21 cellular contexts compared by ENCODE assay signal in genomic region chr3:194281306-194281705, GRCh38.
"Had no signal": no experiment of that assay in that cellular context is flagged by ENCODE, and none has a peak within 500 bp of the region (broad histone marks: within the 10 kb centered on the region; RNA-seq: fewer than 3 reads in every experiment).

No MANE protein-coding gene starts in this region.

- H3K4me3 ChIP-seq: SJCRH30, skin epidermis, upper lobe of left lung had no signal

- H3K27me3 ChIP-seq: SJCRH30, upper lobe of left lung had no signal

- ATAC-seq: activated CD4-positive, CD25-positive, alpha-beta regulatory T cell treated with anti-CD3 and anti-CD28 coated beads, Interleukin-2, amount 50 U/mL, for 24 hours; left ventricle myocardium superior; naive thymus-derived CD4-positive, alpha-beta T cell had no signal

- H3K9me3 Mint-ChIP-seq: activated naive CD8-positive, alpha-beta T cell treated with anti-CD3 and anti-CD28 coated beads, Interleukin-2, amount 10 ng/mL, durations not matched to agents 7 days and 5 days; stimulated activated naive CD8-positive, alpha-beta T cell treated with anti-CD3 and anti-CD28 coated beads, Interleukin-15, Interleukin-2, amounts not matched to agents 100 ng/mL and 50 ng/mL, for 24 hours; T-helper 1 cell treated with Interleukin-12 subunit alpha and Interleukin-12 subunit beta and Interleukin-4 antibody, amounts not matched to agents 30 μg/mL and 1 μg/mL, for 36 hours had no signal

- H3K9me3 ChIP-seq: SJCRH30, upper lobe of left lung had no signal

- H3K4me3 Mint-ChIP-seq: activated naive CD8-positive, alpha-beta T cell treated with anti-CD3 and anti-CD28 coated beads, Interleukin-2, amount 10 ng/mL, durations not matched to agents 7 days and 5 days; naive thymus-derived CD4-positive, alpha-beta T cell; stimulated activated naive CD8-positive, alpha-beta T cell treated with anti-CD3 and anti-CD28 coated beads, Interleukin-15, Interleukin-2, amounts not matched to agents 100 ng/mL and 50 ng/mL, for 24 hours; T-helper 1 cell treated with Interleukin-12 subunit alpha and Interleukin-12 subunit beta and Interleukin-4 antibody, amounts not matched to agents 30 μg/mL and 1 μg/mL, for 36 hours had no signal

- DNase-seq: activated CD4-positive, alpha-beta T cell treated with anti-CD3 and anti-CD28 coated beads, Interleukin-2, amount 50 U/mL, for 1 hour; activated naive CD4-positive, alpha-beta T cell treated with Interleukin-2 at 50 U/mL for 16 hours; activated naive CD8-positive, alpha-beta T cell treated with anti-CD3 and anti-CD28 coated beads, Interleukin-2, amount 10 ng/mL, durations not matched to agents 7 days and 5 days; amygdala; caudate nucleus; erythroblast; foreskin melanocyte; hypothalamus; left ventricle myocardium superior; mesenchymal stem cell; naive thymus-derived CD4-positive, alpha-beta T cell; nucleus accumbens; retina; stimulated activated CD4-positive, alpha-beta T cell treated with anti-CD3 and anti-CD28 coated beads, Interleukin-15, amount 100 ng/mL, for 24 hours; stimulated activated CD4-positive, alpha-beta T cell treated with anti-CD3 and anti-CD28 coated beads, Interleukin-2, amount 100 ng/mL, for 48 hours; upper lobe of left lung had no signal

- H3K27ac ChIP-seq: SJCRH30, upper lobe of left lung had no signal

- H3K27ac Mint-ChIP-seq: activated naive CD8-positive, alpha-beta T cell treated with anti-CD3 and anti-CD28 coated beads, Interleukin-2, amount 10 ng/mL, durations not matched to agents 7 days and 5 days; naive thymus-derived CD4-positive, alpha-beta T cell; stimulated activated naive CD8-positive, alpha-beta T cell treated with anti-CD3 and anti-CD28 coated beads, Interleukin-15, Interleukin-2, amounts not matched to agents 100 ng/mL and 50 ng/mL, for 24 hours; T-helper 1 cell treated with Interleukin-12 subunit alpha and Interleukin-12 subunit beta and Interleukin-4 antibody, amounts not matched to agents 30 μg/mL and 1 μg/mL, for 36 hours had no signal

- H3K36me3 ChIP-seq: SJCRH30, upper lobe of left lung had no signal

- H3K4me1 Mint-ChIP-seq: activated naive CD8-positive, alpha-beta T cell treated with anti-CD3 and anti-CD28 coated beads, Interleukin-2, amount 10 ng/mL, durations not matched to agents 7 days and 5 days had no signal

- H3K36me3 Mint-ChIP-seq: activated naive CD8-positive, alpha-beta T cell treated with anti-CD3 and anti-CD28 coated beads, Interleukin-2, amount 10 ng/mL, durations not matched to agents 7 days and 5 days; naive thymus-derived CD4-positive, alpha-beta T cell had no signal
